ENCODE assay signal across 38 cellular contexts in genomic region chr18:47519706-47520105, GRCh38.
"Had no signal": no experiment of that assay in that cellular context is flagged by ENCODE, and none has a peak within 500 bp of the region (broad histone marks: within the 10 kb centered on the region; RNA-seq: fewer than 3 reads in every experiment).

No MANE protein-coding gene starts in this region.

- H3K27ac ChIP-seq: adrenal gland, ascending aorta, body of pancreas, brain microvascular endothelial cell, breast epithelium, cardiac muscle cell had no signal

- H3K9me3 Mint-ChIP-seq: activated naive CD4-positive, alpha-beta T cell treated with anti-CD3 and anti-CD28 coated beads for 36 hours; activated naive CD4-positive, alpha-beta T cell treated with anti-CD3 and anti-CD28 coated beads, Interleukin-2, amount 10 ng/mL, durations not matched to agents 7 days and 5 days; activated naive CD8-positive, alpha-beta T cell treated with anti-CD3 and anti-CD28 coated beads for 36 hours; activated naive CD8-positive, alpha-beta T cell treated with anti-CD3 and anti-CD28 coated beads, Interleukin-2, amount 10 ng/mL, durations not matched to agents 7 days and 5 days; activated naive CD8-positive, alpha-beta T cell treated with anti-CD3 and anti-CD28 coated beads, Interleukin-2, amount 50 U/mL, for 24 hours; activated T-cell treated with anti-CD3 and anti-CD28 coated beads, Interleukin-2, amount 50 U/mL, for 24 hours; activated T-cell treated with anti-CD3 and anti-CD28 coated beads, Interleukin-2, amount 50 U/mL, for 4 hours; activated T-helper 1 cell treated with anti-CD3 and anti-CD28 coated beads, Interleukin-12 subunit alpha, Interleukin-12 subunit beta, Interleukin-2, Interleukin-4 antibody, amounts not matched to agents 30 ng/mL and 10 ng/mL and 1 ng/mL, durations not matched to agents 14 hours and 24 hours and 36 hours; activated T-helper 2 cell treated with anti-CD3 and anti-CD28 coated beads, Interferon-gamma antibody, Interleukin-2, Interleukin-4, amounts not matched to agents 10 μg/mL and 5 μg/mL and 100 μg/mL, durations not matched to agents 14 hours and 24 hours and 36 hours; central memory CD8-positive, alpha-beta T cell had no signal

- DNase-seq: activated effector memory CD4-positive, alpha-beta T cell treated with anti-CD3 and anti-CD28 coated beads, Interleukin-2, amount 50 U/mL, for 16 hours; activated effector memory CD4-positive, alpha-beta T cell treated with Interleukin-2 at 50 U/mL for 16 hours; activated gamma-delta T cell; activated gamma-delta T cell treated with Interleukin-2 at 50 U/mL for 16 hours; activated naive CD4-positive, alpha-beta T cell; activated naive CD4-positive, alpha-beta T cell treated with anti-CD3 and anti-CD28 coated beads for 36 hours; activated naive CD4-positive, alpha-beta T cell treated with anti-CD3 and anti-CD28 coated beads, Interleukin-2, amount 10 ng/mL, durations not matched to agents 7 days and 5 days; activated naive CD4-positive, alpha-beta T cell treated with anti-CD3 and anti-CD28 coated beads, Interleukin-2, amount 50 U/mL, for 16 hours; activated naive CD4-positive, alpha-beta T cell treated with Interleukin-2 at 50 U/mL for 16 hours; activated naive CD8-positive, alpha-beta T cell treated with anti-CD3 and anti-CD28 coated beads for 36 hours; activated naive CD8-positive, alpha-beta T cell treated with anti-CD3 and anti-CD28 coated beads, Interleukin-2, amount 10 ng/mL, durations not matched to agents 7 days and 5 days; activated naive CD8-positive, alpha-beta T cell treated with anti-CD3 and anti-CD28 coated beads, Interleukin-2, amount 50 U/mL, for 24 hours; activated T-cell treated with anti-CD3 and anti-CD28 coated beads, Interleukin-2, amount 50 U/mL, for 1 hour; activated T-cell treated with anti-CD3 and anti-CD28 coated beads, Interleukin-2, amount 50 U/mL, for 24 hours; activated T-cell treated with anti-CD3 and anti-CD28 coated beads, Interleukin-2, amount 50 U/mL, for 4 hours; activated T-cell treated with anti-CD3 and anti-CD28 coated beads, Interleukin-2, amount 50 U/mL, for 48 hours; activated T-cell treated with anti-CD3 and anti-CD28 coated beads, Interleukin-2, amount 50 U/mL, for 72 hours; adrenal gland; amniotic stem cell; amygdala; anterior cingulate cortex; aorta; body of pancreas; brain microvascular endothelial cell; caudate nucleus; central memory CD4-positive, alpha-beta T cell; cerebellar nuclear complex had no signal

- H3K27ac Mint-ChIP-seq: activated naive CD4-positive, alpha-beta T cell treated with anti-CD3 and anti-CD28 coated beads for 36 hours; activated naive CD4-positive, alpha-beta T cell treated with anti-CD3 and anti-CD28 coated beads, Interleukin-2, amount 10 ng/mL, durations not matched to agents 7 days and 5 days; activated naive CD4-positive, alpha-beta T cell treated with anti-CD3 and anti-CD28 coated beads, Interleukin-2, amount 50 U/mL, for 24 hours; activated naive CD4-positive, alpha-beta T cell treated with anti-CD3 and anti-CD28 coated beads, Interleukin-2, amount 50 U/mL, for 72 hours; activated naive CD8-positive, alpha-beta T cell; activated naive CD8-positive, alpha-beta T cell treated with anti-CD3 and anti-CD28 coated beads for 36 hours; activated naive CD8-positive, alpha-beta T cell treated with anti-CD3 and anti-CD28 coated beads, Interleukin-2, amount 10 ng/mL, durations not matched to agents 7 days and 5 days; activated naive CD8-positive, alpha-beta T cell treated with anti-CD3 and anti-CD28 coated beads, Interleukin-2, amount 50 U/mL, for 24 hours; activated T-cell treated with anti-CD3 and anti-CD28 coated beads, Interleukin-2, amount 50 U/mL, for 24 hours; activated T-cell treated with anti-CD3 and anti-CD28 coated beads, Interleukin-2, amount 50 U/mL, for 72 hours; activated T-helper 1 cell treated with anti-CD3 and anti-CD28 coated beads, Interleukin-12 subunit alpha, Interleukin-12 subunit beta, Interleukin-2, Interleukin-4 antibody, amounts not matched to agents 30 ng/mL and 10 ng/mL and 1 ng/mL, durations not matched to agents 14 hours and 24 hours and 36 hours; activated T-helper 17 cell treated with anti-CD3 and anti-CD28 coated beads, Interleukin-2, amount 50 U/mL, for 72 hours; activated T-helper 2 cell treated with anti-CD3 and anti-CD28 coated beads, Interferon-gamma antibody, Interleukin-2, Interleukin-4, amounts not matched to agents 10 μg/mL and 5 μg/mL and 100 μg/mL, durations not matched to agents 14 hours and 24 hours and 36 hours; brain had no signal

- H3K27me3 ChIP-seq: adrenal gland, ascending aorta, brain microvascular endothelial cell, breast epithelium, cardiac muscle cell had no signal

- H3K27me3 Mint-ChIP-seq: activated naive CD4-positive, alpha-beta T cell treated with anti-CD3 and anti-CD28 coated beads, Interleukin-2, amount 10 ng/mL, durations not matched to agents 7 days and 5 days; activated naive CD4-positive, alpha-beta T cell treated with anti-CD3 and anti-CD28 coated beads, Interleukin-2, amount 50 U/mL, for 24 hours had no signal

- H3K9me3 ChIP-seq: adrenal gland, ascending aorta, body of pancreas, breast epithelium had no signal

- H3K4me3 ChIP-seq: adrenal gland, ascending aorta, body of pancreas, breast epithelium, cardiac muscle cell had no signal

- H3K36me3 Mint-ChIP-seq: activated naive CD4-positive, alpha-beta T cell treated with anti-CD3 and anti-CD28 coated beads, Interleukin-2, amount 10 ng/mL, durations not matched to agents 7 days and 5 days; activated naive CD4-positive, alpha-beta T cell treated with anti-CD3 and anti-CD28 coated beads, Interleukin-2, amount 50 U/mL, for 24 hours; activated naive CD4-positive, alpha-beta T cell treated with anti-CD3 and anti-CD28 coated beads, Interleukin-2, amount 50 U/mL, for 72 hours; activated naive CD8-positive, alpha-beta T cell; activated naive CD8-positive, alpha-beta T cell treated with anti-CD3 and anti-CD28 coated beads for 36 hours; activated naive CD8-positive, alpha-beta T cell treated with anti-CD3 and anti-CD28 coated beads, Interleukin-2, amount 10 ng/mL, durations not matched to agents 7 days and 5 days; brain had no signal

- H3K4me1 Mint-ChIP-seq: activated naive CD4-positive, alpha-beta T cell treated with anti-CD3 and anti-CD28 coated beads, Interleukin-2, amount 10 ng/mL, durations not matched to agents 7 days and 5 days; activated naive CD4-positive, alpha-beta T cell treated with anti-CD3 and anti-CD28 coated beads, Interleukin-2, amount 50 U/mL, for 24 hours; activated naive CD8-positive, alpha-beta T cell treated with anti-CD3 and anti-CD28 coated beads for 36 hours; activated naive CD8-positive, alpha-beta T cell treated with anti-CD3 and anti-CD28 coated beads, Interleukin-2, amount 10 ng/mL, durations not matched to agents 7 days and 5 days; activated naive CD8-positive, alpha-beta T cell treated with anti-CD3 and anti-CD28 coated beads, Interleukin-2, amount 50 U/mL, for 24 hours; activated T-helper 17 cell treated with anti-CD3 and anti-CD28 coated beads, Interleukin-2, amount 50 U/mL, for 72 hours; brain; central memory CD8-positive, alpha-beta T cell had no signal

- H3K4me1 ChIP-seq: adrenal gland, ascending aorta, body of pancreas, breast epithelium had no signal

- H3K4me3 Mint-ChIP-seq: activated naive CD4-positive, alpha-beta T cell treated with anti-CD3 and anti-CD28 coated beads for 36 hours; activated naive CD4-positive, alpha-beta T cell treated with anti-CD3 and anti-CD28 coated beads, Interleukin-2, amount 10 ng/mL, durations not matched to agents 7 days and 5 days; activated naive CD4-positive, alpha-beta T cell treated with anti-CD3 and anti-CD28 coated beads, Interleukin-2, amount 50 U/mL, for 24 hours; activated naive CD8-positive, alpha-beta T cell; activated naive CD8-positive, alpha-beta T cell treated with anti-CD3 and anti-CD28 coated beads for 36 hours; activated naive CD8-positive, alpha-beta T cell treated with anti-CD3 and anti-CD28 coated beads, Interleukin-2, amount 10 ng/mL, durations not matched to agents 7 days and 5 days; activated naive CD8-positive, alpha-beta T cell treated with anti-CD3 and anti-CD28 coated beads, Interleukin-2, amount 50 U/mL, for 24 hours; activated T-cell treated with anti-CD3 and anti-CD28 coated beads, Interleukin-2, amount 50 U/mL, for 24 hours; activated T-cell treated with anti-CD3 and anti-CD28 coated beads, Interleukin-2, amount 50 U/mL, for 4 hours; activated T-cell treated with anti-CD3 and anti-CD28 coated beads, Interleukin-2, amount 50 U/mL, for 72 hours; activated T-helper 1 cell treated with anti-CD3 and anti-CD28 coated beads, Interleukin-12 subunit alpha, Interleukin-12 subunit beta, Interleukin-2, Interleukin-4 antibody, amounts not matched to agents 30 ng/mL and 10 ng/mL and 1 ng/mL, durations not matched to agents 14 hours and 24 hours and 36 hours; activated T-helper 17 cell treated with anti-CD3 and anti-CD28 coated beads, Interleukin-2, amount 50 U/mL, for 72 hours; brain; central memory CD8-positive, alpha-beta T cell had no signal

- H3K36me3 ChIP-seq: adrenal gland, ascending aorta, brain microvascular endothelial cell, breast epithelium, cardiac muscle cell had no signal
